ENCODE assay signal across 8 cellular contexts in the genomic region with DNA sequence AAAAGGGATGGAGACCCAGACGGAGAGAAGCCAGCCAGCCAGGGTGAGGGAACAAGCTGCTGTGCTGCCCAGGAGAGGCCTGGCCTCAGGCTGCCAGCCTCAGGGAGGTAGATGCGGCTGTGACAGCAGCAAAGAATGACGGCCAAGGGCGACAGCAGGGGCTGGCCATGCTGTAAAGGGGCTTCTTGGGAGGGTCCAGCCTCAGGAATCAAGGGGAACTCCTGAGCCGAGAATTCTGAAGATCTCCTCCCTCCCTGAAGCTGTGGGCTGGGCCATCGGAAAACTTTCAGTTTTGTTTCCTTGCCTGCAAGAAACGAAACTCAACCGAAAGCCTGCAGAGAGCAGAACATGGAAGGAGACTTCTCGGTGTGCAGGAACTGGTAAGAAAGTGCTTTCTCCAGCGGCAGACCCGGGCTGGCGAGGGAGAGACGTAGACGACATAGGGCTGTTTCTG. TPM values are rescaled to one million over a fixed set of nuclear protein-coding genes. Genes with fewer than 3 reads are reported as not detected.
DNase-seq lines count a peak whose midpoint lies in the region; ATAC-seq and TF ChIP-seq lines count a peak whose summit lies in the region.

A gene with protein sequence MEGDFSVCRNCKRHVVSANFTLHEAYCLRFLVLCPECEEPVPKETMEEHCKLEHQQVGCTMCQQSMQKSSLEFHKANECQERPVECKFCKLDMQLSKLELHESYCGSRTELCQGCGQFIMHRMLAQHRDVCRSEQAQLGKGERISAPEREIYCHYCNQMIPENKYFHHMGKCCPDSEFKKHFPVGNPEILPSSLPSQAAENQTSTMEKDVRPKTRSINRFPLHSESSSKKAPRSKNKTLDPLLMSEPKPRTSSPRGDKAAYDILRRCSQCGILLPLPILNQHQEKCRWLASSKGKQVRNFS (plus strand): TSS at position 316 of the 454 bp plus-strand sequence. CDS start 33 bp downstream, at position 349.

- TF ChIP-seq POLR2A in suprapubic skin (IDR thresholded peaks at IDR 0.05), result no peak

- 4% methylated on average over 14 of the region's 14 CpGs for WGBS in suprapubic skin

- ATAC-seq in HG03457 (IDR thresholded peaks at IDR 0.05; ENCODE audit: unreplicated experiment), result no peak

- peak within 1 kb of the TSS; percentile 81 for H3K9ac ChIP-seq in mucosa of stomach (ENCODE audit: low read length)

- TF ChIP-seq CTCF in AG04449 (IDR thresholded peaks at IDR 0.05; ENCODE audit: insufficient read depth, low read length, missing control alignments), result no peak
- no peak for TF ChIP-seq CTCF in HFFc6 (IDR thresholded peaks at IDR 0.05)
- no peak for TF ChIP-seq CTCF in suprapubic skin (IDR thresholded peaks at IDR 0.05)
- no peak for TF ChIP-seq CTCF in WERI-Rb-1 (IDR thresholded peaks at IDR 0.05; ENCODE audit: low read depth, low read length)

- DNase-seq in AG04449 (ENCODE audit: low read depth, low spot score) (no peak), HFFc6 (peak; percentile 25), suprapubic skin (ENCODE audit: low spot score in 2 of 2) (no peak), WERI-Rb-1 (no peak)
- DNase-seq in activated CD4-positive, CD25-positive, alpha-beta regulatory T cell treated with anti-CD3 and anti-CD28 coated beads, Interleukin-2, amount 50 U/mL, for 72 hours, result peak; percentile 47
- DNase-seq in effector CD4-positive, alpha-beta T cell, result peak; percentile 30

- no peaks in the 10 kb centered on the region for H3K36me3 Mint-ChIP-seq in HFFc6 (ENCODE audit: low read depth)

- peak within 1 kb of the TSS; percentile 90 for H3K27ac Mint-ChIP-seq in HFFc6

- H3K4me1 ChIP-seq in mucosa of stomach (ENCODE audit: control insufficient read depth, insufficient read depth, low read length) (peaks cover 18% of the 10 kb centered on the region), suprapubic skin (peaks cover 44% of the 10 kb centered on the region)

- POLR2A ChIA-PET in AG04449 (lab: Yijun Ruan, JAX), result interaction anchor here (0.6 kb wide), 1 partner anchor 22 kb away, joined by 3 read pairs; no protein-coding TSS in a partner anchor

- H3K4me3 ChIP-seq in AG04449 (ENCODE audit: low read depth, low read length) (peak within 1 kb of the TSS; percentile 49), mucosa of stomach (ENCODE audit: low read length) (peak within 1 kb of the TSS; percentile 74), suprapubic skin (peak within 1 kb of the TSS; percentile 56), WERI-Rb-1 (ENCODE audit: low read depth, low read length) (no peak within 1 kb of the TSS)

- H3K27me3 ChIP-seq in mucosa of stomach (ENCODE audit: control insufficient read depth, insufficient read depth, low read length), result no peaks in the 10 kb centered on the region
- H3K27me3 ChIP-seq in suprapubic skin, result no peaks in the 10 kb centered on the region
- H3K27me3 ChIP-seq in WERI-Rb-1 (ENCODE audit: insufficient read depth, low read depth, severe bottlenecking), result peaks cover 79% of the 10 kb centered on the region

- no peaks in the 10 kb centered on the region for H3K9me3 Mint-ChIP-seq in HFFc6

- no peak for TF ChIP-seq EP300 in suprapubic skin (IDR thresholded peaks at IDR 0.05)

- H3K9me3 ChIP-seq in mucosa of stomach (ENCODE audit: control insufficient read depth, low read length) (no peaks in the 10 kb centered on the region), suprapubic skin (no peaks in the 10 kb centered on the region), WERI-Rb-1 (ENCODE audit: severe bottlenecking) (peaks cover 5% of the 10 kb centered on the region)

- H3K4me3 Mint-ChIP-seq in HFFc6, result peak within 1 kb of the TSS; percentile 91

- H3K4me1 Mint-ChIP-seq in HFFc6 (ENCODE audit: low read depth), result peaks cover 51% of the 10 kb centered on the region

- H3K36me3 ChIP-seq in mucosa of stomach (ENCODE audit: control insufficient read depth, insufficient read depth, low read length) (no peaks in the 10 kb centered on the region), suprapubic skin (peaks cover 24% of the 10 kb centered on the region), WERI-Rb-1 (no peaks in the 10 kb centered on the region)

- H3K27me3 Mint-ChIP-seq in HFFc6 (ENCODE audit: insufficient read depth), result no peaks in the 10 kb centered on the region; the same call in 1 of the 2 replicates

- H3K27ac ChIP-seq in suprapubic skin, result peak within 1 kb of the TSS; percentile 59
- no peak within 1 kb of the TSS for H3K27ac ChIP-seq in WERI-Rb-1

- CTCF ChIA-PET in AG04449 (lab: Yijun Ruan, JAX), result no interaction called here

RNA-seq across cellular contexts. Expression of the gene that starts here (rescaled TPM):
- 1 to 10 TPM; 3.0 to 4.6 (median 3.7) TPM for total RNA-seq in HFFc6 (2021; fragmentation: NEBNext Ultra II Directional; extraction: Animal tissue kit (Norgen Biotek cat#: 25700))
- total RNA-seq in suprapubic skin, result 10 to 100 TPM in 2 of 4 donors, 1 to 10 TPM in 2; 4.3 to 21.1 (median 10.9) TPM

Comparison
In these comparisons a context has a peak if more than half of its experiments do, and no peak if none do; other contexts are left out.
1. DNase-seq: peak in HFFc6 (single experiment), activated CD4-positive, CD25-positive, alpha-beta regulatory T cell treated with anti-CD3 and anti-CD28 coated beads, Interleukin-2, amount 50 U/mL, for 72 hours (single experiment) and effector CD4-positive, alpha-beta T cell (single experiment); none in AG04449 (single experiment), suprapubic skin (0 of 2) and WERI-Rb-1 (single experiment).